Comparison of ENCODE assay signal across 8 cellular contexts in genomic region chr11:95790933-95791247, GRCh38. TPM values are rescaled to one million over a fixed set of nuclear protein-coding genes. Genes with fewer than 3 reads are reported as not detected.
A peak's percentile ranks its signal among the peaks of the same experiment; 100 is the strongest.
DNase-seq lines count a peak whose midpoint lies in the region; ATAC-seq, FAIRE-seq and TF ChIP-seq lines count a peak whose summit lies in the region.

No MANE protein-coding gene starts in this region.

- H3K36me3 ChIP-seq in pancreas (peaks cover 0 to 2% (median 1%) of the 10 kb centered on the region in 3 donors), transverse colon (peaks cover 0 to 6% (median 3%) of the 10 kb centered on the region in 4 donors)

- TF ChIP-seq CTCF in pancreas (IDR thresholded peaks at IDR 0.05) (no peak), transverse colon (IDR thresholded peaks at IDR 0.05) (no peak), D721Med (IDR thresholded peaks at IDR 0.05; ENCODE audit: insufficient read depth, missing control alignments) (no peak)

- peak overlapping the region; percentile 100 for H3K27ac Mint-ChIP-seq in activated naive CD8-positive, alpha-beta T cell treated with anti-CD3 and anti-CD28 coated beads, Interleukin-2, amount 50 U/mL, for 24 hours

- no peaks in the 10 kb centered on the region for H3K9me3 ChIP-seq in pancreas
- no peaks in the 10 kb centered on the region for H3K9me3 ChIP-seq in transverse colon

- H3K9me3 Mint-ChIP-seq in activated naive CD8-positive, alpha-beta T cell treated with anti-CD3 and anti-CD28 coated beads, Interleukin-2, amount 50 U/mL, for 24 hours, result no peaks in the 10 kb centered on the region

- H3K4me3 ChIP-seq in pancreas, result peak overlapping the region; percentile 81 to 94 (median 90)
- H3K4me3 ChIP-seq in transverse colon, result peak overlapping the region; percentile 67 to 97 (median 84)

- H3K27me3 ChIP-seq in pancreas (no peaks in the 10 kb centered on the region), transverse colon (no peaks in the 10 kb centered on the region)

- WGBS in pancreas, 2 donors, result 0% methylated on average over 16 of the region's 16 CpGs
- WGBS in transverse colon (ENCODE audit: low coverage in 1 of 2), 2 donors, result 0 to 1% methylated on average over 4 to 16 of the region's 16 CpGs

- H3K4me1 Mint-ChIP-seq in activated naive CD8-positive, alpha-beta T cell treated with anti-CD3 and anti-CD28 coated beads, Interleukin-2, amount 50 U/mL, for 24 hours, result peaks cover 59% of the 10 kb centered on the region

- intact Hi-C loops in cardiac septum (cut with DNase I) (loop anchor here (5.0 kb wide), 1 partner anchor 596 kb away; the partner anchor contains the start of gene CCDC82), pancreas (cut with DNase I) (no loop called here), transverse colon (cut with DNase I; ENCODE audit: low total_unique reads) (no loop called here)

- H3K4me1 ChIP-seq in pancreas, result peaks cover 0 to 34% (median 27%) of the 10 kb centered on the region in 3 donors
- H3K4me1 ChIP-seq in transverse colon, result peaks cover 14 to 34% (median 24%) of the 10 kb centered on the region in 4 donors

- H3K36me3 Mint-ChIP-seq in activated naive CD8-positive, alpha-beta T cell treated with anti-CD3 and anti-CD28 coated beads, Interleukin-2, amount 50 U/mL, for 24 hours (ENCODE audit: low read depth), result peaks cover 42% of the 10 kb centered on the region

- DNase-seq in Kasumi-1 (lab: John Stamatoyannopoulos, UW), result peak; percentile 46 to 62
- DNase-seq in SHP77 treated with DMSO at 0.1 percent for 48 hours (lab: John Stamatoyannopoulos, UW), result peak; percentile 67
- DNase-seq in activated naive CD8-positive, alpha-beta T cell treated with anti-CD3 and anti-CD28 coated beads, Interleukin-2, amount 50 U/mL, for 24 hours, result peak; percentile 67
- DNase-seq in cardiac septum (ENCODE audit: low spot score), result peak; percentile 79
- DNase-seq in pancreas, result peak; percentile 61 to 80 (median 74)
- peak; percentile 72 for DNase-seq in transverse colon
- DNase-seq in D721Med (ENCODE audit: insufficient read length, low spot score), result no peak

- peak overlapping the region; percentile 98 for H3K4me3 Mint-ChIP-seq in activated naive CD8-positive, alpha-beta T cell treated with anti-CD3 and anti-CD28 coated beads, Interleukin-2, amount 50 U/mL, for 24 hours

- no peaks in the 10 kb centered on the region for H3K27me3 Mint-ChIP-seq in activated naive CD8-positive, alpha-beta T cell treated with anti-CD3 and anti-CD28 coated beads, Interleukin-2, amount 50 U/mL, for 24 hours

- in situ Hi-C loops in transverse colon (cut with MboI; ENCODE audit: low pct_ligation_motif_present in 1 of 4, low pct_unique_long_range_greater_than_20kb in 1 of 4, low sequenced_read_pairs in 3 of 4), result loop anchor here in 1 of 4 donors (25.0 kb wide), 1 partner anchor 1304 kb away; the partner anchor contains the start of genes ANKRD49 and MRE11

- peak; percentile 16 for ATAC-seq in GM18519 (IDR thresholded peaks at IDR 0.05; ENCODE audit: low FRiP score, unreplicated experiment)
- peak; percentile 5 for ATAC-seq in activated naive CD8-positive, alpha-beta T cell treated with anti-CD3 and anti-CD28 coated beads, Interleukin-2, amount 50 U/mL, for 24 hours
- peak; percentile 11 to 32 (median 26) for ATAC-seq in pancreas

- FAIRE-seq in pancreas (lab: Jason Lieb, UNC) (no peak), D721Med (lab: Jason Lieb, UNC) (no peak)

- no peak for TF ChIP-seq POLR2A in transverse colon (IDR thresholded peaks at IDR 0.05)

- H3K27ac ChIP-seq in pancreas (peak overlapping the region; percentile 98 to 100 (median 100)), transverse colon (peak overlapping the region; percentile 92 to 99 (median 96))

- TF ChIP-seq EP300 in transverse colon (IDR thresholded peaks at IDR 0.05; ENCODE audit: low read depth), result no peak

RNA-seq across cellular contexts. Expression of gene CEP57, which starts 0.6 kb away (rescaled TPM):
- total RNA-seq in cardiac septum, result 27.8 TPM
- 10 to 100 TPM; 22.1 to 38.3 (median 28.7) TPM for total RNA-seq in pancreas
- polyA plus RNA-seq in pancreas, result 10 to 100 TPM; 11.9 to 21.8 TPM
- total RNA-seq in transverse colon, result 10 to 100 TPM; 22.4 to 61.7 (median 40.2) TPM

RNA-seq across cellular contexts. Expression of gene FAM76B, which starts 1.3 kb away (rescaled TPM):
- total RNA-seq in cardiac septum (9.2 TPM), pancreas (10 to 100 TPM in 3 of 6 donors, 1 to 10 TPM in 3; 7.1 to 13.9 (median 9.3) TPM), transverse colon (10 to 100 TPM in 3 of 4 donors, 1 to 10 TPM in 1; 7.0 to 40.4 (median 31.2) TPM)
- 10 to 100 TPM in 1 of 2 donors, 1 to 10 TPM in 1; 7.5 to 16.7 TPM for polyA plus RNA-seq in pancreas
